Comparison of ENCODE assay signal across 1 cellular context in the genomic region with DNA sequence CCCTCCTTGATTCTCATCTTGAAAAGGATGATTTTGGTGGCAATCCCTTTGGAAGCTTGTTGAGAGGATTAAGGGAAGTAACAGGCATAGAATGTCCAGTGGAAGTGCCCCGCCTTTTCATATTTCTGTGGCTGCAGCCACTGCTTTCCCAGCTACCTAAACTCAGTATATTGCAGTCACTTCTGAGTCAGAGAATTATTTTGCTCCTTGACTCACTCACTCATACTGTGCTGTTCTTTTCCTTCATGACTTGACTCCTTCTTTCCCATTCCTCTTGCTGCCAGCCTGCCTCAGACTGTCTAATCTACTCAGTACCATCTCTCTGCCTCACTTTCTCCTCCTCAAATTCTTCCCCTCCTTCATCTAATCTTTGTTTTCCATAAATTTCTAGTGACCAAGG.
TF ChIP-seq lines count a peak whose summit lies in the region.

No MANE protein-coding gene starts in this region.

TF ChIP-seq in SK-N-SH treated with all-trans-retinoic acid at 6 μM for 48 hours, 23 proteins besides CTCF, POLR2A, EP300 and RAD21 (continued from another document):
- TF ChIP-seq, protein P1, sequence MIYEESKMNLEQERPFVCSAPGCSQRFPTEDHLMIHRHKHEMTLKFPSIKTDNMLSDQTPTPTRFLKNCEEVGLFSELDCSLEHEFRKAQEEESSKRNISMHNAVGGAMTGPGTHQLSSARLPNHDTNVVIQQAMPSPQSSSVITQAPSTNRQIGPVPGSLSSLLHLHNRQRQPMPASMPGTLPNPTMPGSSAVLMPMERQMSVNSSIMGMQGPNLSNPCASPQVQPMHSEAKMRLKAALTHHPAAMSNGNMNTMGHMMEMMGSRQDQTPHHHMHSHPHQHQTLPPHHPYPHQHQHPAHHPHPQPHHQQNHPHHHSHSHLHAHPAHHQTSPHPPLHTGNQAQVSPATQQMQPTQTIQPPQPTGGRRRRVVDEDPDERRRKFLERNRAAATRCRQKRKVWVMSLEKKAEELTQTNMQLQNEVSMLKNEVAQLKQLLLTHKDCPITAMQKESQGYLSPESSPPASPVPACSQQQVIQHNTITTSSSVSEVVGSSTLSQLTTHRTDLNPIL (CRISPR knock-in tag; IDR thresholded peaks at IDR 0.05; ENCODE audit: low read depth) = no peak
- TF ChIP-seq, protein P2, sequence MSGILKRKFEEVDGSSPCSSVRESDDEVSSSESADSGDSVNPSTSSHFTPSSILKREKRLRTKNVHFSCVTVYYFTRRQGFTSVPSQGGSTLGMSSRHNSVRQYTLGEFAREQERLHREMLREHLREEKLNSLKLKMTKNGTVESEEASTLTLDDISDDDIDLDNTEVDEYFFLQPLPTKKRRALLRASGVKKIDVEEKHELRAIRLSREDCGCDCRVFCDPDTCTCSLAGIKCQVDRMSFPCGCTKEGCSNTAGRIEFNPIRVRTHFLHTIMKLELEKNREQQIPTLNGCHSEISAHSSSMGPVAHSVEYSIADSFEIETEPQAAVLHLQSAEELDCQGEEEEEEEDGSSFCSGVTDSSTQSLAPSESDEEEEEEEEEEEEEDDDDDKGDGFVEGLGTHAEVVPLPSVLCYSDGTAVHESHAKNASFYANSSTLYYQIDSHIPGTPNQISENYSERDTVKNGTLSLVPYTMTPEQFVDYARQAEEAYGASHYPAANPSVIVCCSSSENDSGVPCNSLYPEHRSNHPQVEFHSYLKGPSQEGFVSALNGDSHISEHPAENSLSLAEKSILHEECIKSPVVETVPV (CRISPR knock-in tag; IDR thresholded peaks at IDR 0.05) = no peak
- TF ChIP-seq ZFP30 (CRISPR knock-in tag; IDR thresholded peaks at IDR 0.05) = no peak
- no peak for TF ChIP-seq TCF4 (CRISPR knock-in tag; IDR thresholded peaks at IDR 0.05; ENCODE audit: borderline replicate concordance)
- TF ChIP-seq, protein P3, sequence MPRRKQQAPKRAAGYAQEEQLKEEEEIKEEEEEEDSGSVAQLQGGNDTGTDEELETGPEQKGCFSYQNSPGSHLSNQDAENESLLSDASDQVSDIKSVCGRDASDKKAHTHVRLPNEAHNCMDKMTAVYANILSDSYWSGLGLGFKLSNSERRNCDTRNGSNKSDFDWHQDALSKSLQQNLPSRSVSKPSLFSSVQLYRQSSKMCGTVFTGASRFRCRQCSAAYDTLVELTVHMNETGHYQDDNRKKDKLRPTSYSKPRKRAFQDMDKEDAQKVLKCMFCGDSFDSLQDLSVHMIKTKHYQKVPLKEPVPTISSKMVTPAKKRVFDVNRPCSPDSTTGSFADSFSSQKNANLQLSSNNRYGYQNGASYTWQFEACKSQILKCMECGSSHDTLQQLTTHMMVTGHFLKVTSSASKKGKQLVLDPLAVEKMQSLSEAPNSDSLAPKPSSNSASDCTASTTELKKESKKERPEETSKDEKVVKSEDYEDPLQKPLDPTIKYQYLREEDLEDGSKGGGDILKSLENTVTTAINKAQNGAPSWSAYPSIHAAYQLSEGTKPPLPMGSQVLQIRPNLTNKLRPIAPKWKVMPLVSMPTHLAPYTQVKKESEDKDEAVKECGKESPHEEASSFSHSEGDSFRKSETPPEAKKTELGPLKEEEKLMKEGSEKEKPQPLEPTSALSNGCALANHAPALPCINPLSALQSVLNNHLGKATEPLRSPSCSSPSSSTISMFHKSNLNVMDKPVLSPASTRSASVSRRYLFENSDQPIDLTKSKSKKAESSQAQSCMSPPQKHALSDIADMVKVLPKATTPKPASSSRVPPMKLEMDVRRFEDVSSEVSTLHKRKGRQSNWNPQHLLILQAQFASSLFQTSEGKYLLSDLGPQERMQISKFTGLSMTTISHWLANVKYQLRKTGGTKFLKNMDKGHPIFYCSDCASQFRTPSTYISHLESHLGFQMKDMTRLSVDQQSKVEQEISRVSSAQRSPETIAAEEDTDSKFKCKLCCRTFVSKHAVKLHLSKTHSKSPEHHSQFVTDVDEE (CRISPR knock-in tag; IDR thresholded peaks at IDR 0.05) = no peak
- TF ChIP-seq ZNF8 (CRISPR knock-in tag; IDR thresholded peaks at IDR 0.05) = no peak
- TF ChIP-seq, protein P4, sequence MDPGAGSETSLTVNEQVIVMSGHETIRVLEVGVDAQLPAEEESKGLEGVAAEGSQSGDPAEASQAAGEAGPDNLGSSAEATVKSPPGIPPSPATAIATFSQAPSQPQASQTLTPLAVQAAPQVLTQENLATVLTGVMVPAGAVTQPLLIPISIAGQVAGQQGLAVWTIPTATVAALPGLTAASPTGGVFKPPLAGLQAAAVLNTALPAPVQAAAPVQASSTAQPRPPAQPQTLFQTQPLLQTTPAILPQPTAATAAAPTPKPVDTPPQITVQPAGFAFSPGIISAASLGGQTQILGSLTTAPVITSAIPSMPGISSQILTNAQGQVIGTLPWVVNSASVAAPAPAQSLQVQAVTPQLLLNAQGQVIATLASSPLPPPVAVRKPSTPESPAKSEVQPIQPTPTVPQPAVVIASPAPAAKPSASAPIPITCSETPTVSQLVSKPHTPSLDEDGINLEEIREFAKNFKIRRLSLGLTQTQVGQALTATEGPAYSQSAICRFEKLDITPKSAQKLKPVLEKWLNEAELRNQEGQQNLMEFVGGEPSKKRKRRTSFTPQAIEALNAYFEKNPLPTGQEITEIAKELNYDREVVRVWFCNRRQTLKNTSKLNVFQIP (CRISPR knock-in tag; IDR thresholded peaks at IDR 0.05; ENCODE audit: borderline replicate concordance, low read depth) = no peak
- TF ChIP-seq ZNF70 (CRISPR knock-in tag; IDR thresholded peaks at IDR 0.05) = no peak
TF ChIP-seq in SK-N-SH treated with all-trans-retinoic acid at 6 μM for 48 hours: peak in this region for 0.
